1 cellular context compared by ENCODE assay signal in genomic region chr9:85741112-85741874, GRCh38.
A peak's percentile ranks its signal among the peaks of the same experiment; 100 is the strongest.
TF ChIP-seq lines count a peak whose summit lies in the region.

No MANE protein-coding gene starts in this region.

TF ChIP-seq in K562, 482 proteins besides CTCF, POLR2A, EP300 and RAD21 (continued from another document):
- TF ChIP-seq ZBTB26 (CRISPR knock-in tag; IDR thresholded peaks at IDR 0.05) (no peak), NONO (IDR thresholded peaks at IDR 0.05; ENCODE audit: low read depth in 2 of 2, low read length in 1 of 2) (no peak), CBX3 (IDR thresholded peaks at IDR 0.05; ENCODE audit: borderline replicate concordance in 1 of 2, low read length in 2 of 2) (no peak), ZNF431 (CRISPR knock-in tag; IDR thresholded peaks at IDR 0.05) (no peak), ATF7 (IDR thresholded peaks at IDR 0.05) (no peak), SMARCB1 (IDR thresholded peaks at IDR 0.05; ENCODE audit: insufficient read length, low read depth) (no peak), MCM3 (IDR thresholded peaks at IDR 0.05) (no peak), E2F8 (IDR thresholded peaks at IDR 0.05; ENCODE audit: low read depth, partially characterized antibody) (no peak), ZNF696 (CRISPR knock-in tag; conservative IDR thresholded peaks at IDR 0.05) (no peak), MLLT1 (IDR thresholded peaks at IDR 0.05) (no peak), NFYB (IDR thresholded peaks at IDR 0.05; ENCODE audit: extremely low read depth, insufficient read length) (no peak), SAFB (IDR thresholded peaks at IDR 0.05; ENCODE audit: borderline replicate concordance, low read depth, low read length) (no peak), HLTF (IDR thresholded peaks at IDR 0.05) (no peak), NFRKB (IDR thresholded peaks at IDR 0.05; ENCODE audit: low read depth) (no peak), ZNF764 (CRISPR knock-in tag; IDR thresholded peaks at IDR 0.05; ENCODE audit: low read depth) (no peak), E2F6 (IDR thresholded peaks at IDR 0.05; ENCODE audit: borderline replicate concordance in 1 of 2, extremely low read depth in 1 of 2, insufficient read depth in 1 of 2, insufficient read length in 1 of 2, low read depth in 1 of 2, low read length in 1 of 2, poor library complexity in 1 of 2, severe bottlenecking in 1 of 2) (peak in 1 of 2 experiments; percentile 6), MCM7 (IDR thresholded peaks at IDR 0.05) (no peak), KLF16 (IDR thresholded peaks at IDR 0.05) (no peak), MAFG (tag; conservative IDR thresholded peaks at IDR 0.05) (peak; percentile 33; the same call in 1 of the 2 replicates), ARID1B (IDR thresholded peaks at IDR 0.05) (no peak), RBM14 (IDR thresholded peaks at IDR 0.05; ENCODE audit: borderline replicate concordance, insufficient read depth, low read depth, low read length) (no peak), CSDE1 (IDR thresholded peaks at IDR 0.05) (no peak)
